28 cellular contexts compared by ENCODE assay signal in the genomic region with DNA sequence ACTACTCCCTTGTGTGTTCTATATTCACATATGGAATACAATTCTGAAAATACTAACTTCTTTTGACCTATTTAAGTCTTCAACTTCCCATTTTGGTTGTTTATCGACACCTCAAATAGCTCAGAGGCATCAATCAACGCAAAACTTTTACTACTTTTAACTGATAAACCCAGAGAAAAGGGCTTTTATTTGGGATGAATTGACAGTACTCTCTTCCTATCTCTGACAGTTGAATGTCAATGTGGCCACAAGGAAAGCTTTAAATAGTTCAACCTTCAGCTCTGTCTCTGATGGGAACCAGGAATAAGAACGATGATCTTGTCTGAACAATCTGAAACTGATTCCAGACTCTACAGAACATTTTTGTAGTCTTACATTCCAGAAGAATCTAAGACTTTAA. TPM values are rescaled to one million over a fixed set of nuclear protein-coding genes. Genes with fewer than 3 reads are reported as not detected.
DNase-seq lines count a peak whose midpoint lies in the region; ATAC-seq and TF ChIP-seq lines count a peak whose summit lies in the region.
"Had no signal": no experiment of that assay in that cellular context is flagged by ENCODE, and none has a peak within 500 bp of the region (broad histone marks: within the 10 kb centered on the region; RNA-seq: fewer than 3 reads in every experiment).

No MANE protein-coding gene starts in this region.

- in situ Hi-C loops in SK-MEL-5 (cut with HindIII; ENCODE audit: low pct_unique_long_range_greater_than_20kb, low sequenced_read_pairs): no loop called here

- intact Hi-C loops in Right ventricle myocardium inferior (cut with DNase I) (no loop called here), head of caudate nucleus (cut with DNase I) (no loop called here)

- H3K4me3 Mint-ChIP-seq in type B pancreatic cell: no peak overlapping the region
- H3K4me3 Mint-ChIP-seq: activated CD4-positive, alpha-beta memory T cell treated with anti-CD3 and anti-CD28 coated beads, Interleukin-2, amount 10 ng/mL, durations not matched to agents 7 days and 5 days; activated T-helper 1 cell treated with anti-CD3 and anti-CD28 coated beads, Interleukin-12 subunit alpha, Interleukin-12 subunit beta, Interleukin-2, Interleukin-4 antibody, amounts not matched to agents 30 ng/mL and 10 ng/mL and 1 ng/mL, durations not matched to agents 14 hours and 24 hours and 36 hours; CD8-positive, alpha-beta memory T cell; stimulated activated naive CD8-positive, alpha-beta T cell treated with anti-CD3 and anti-CD28 coated beads, Interleukin-15, amount 100 ng/mL, for 72 hours; T-helper 1 cell treated with Interleukin-12 subunit alpha and Interleukin-12 subunit beta and Interleukin-4 antibody, amounts not matched to agents 30 μg/mL and 1 μg/mL, for 36 hours had no signal

- no peaks in the 10 kb centered on the region for H3K9me3 Mint-ChIP-seq in type B pancreatic cell
- H3K9me3 Mint-ChIP-seq: activated T-helper 1 cell treated with anti-CD3 and anti-CD28 coated beads, Interleukin-12 subunit alpha, Interleukin-12 subunit beta, Interleukin-2, Interleukin-4 antibody, amounts not matched to agents 30 ng/mL and 10 ng/mL and 1 ng/mL, durations not matched to agents 14 hours and 24 hours and 36 hours; CD8-positive, alpha-beta memory T cell; stimulated activated naive CD8-positive, alpha-beta T cell treated with anti-CD3 and anti-CD28 coated beads, Interleukin-15, amount 100 ng/mL, for 72 hours; T-helper 1 cell treated with Interleukin-12 subunit alpha and Interleukin-12 subunit beta and Interleukin-4 antibody, amounts not matched to agents 30 μg/mL and 1 μg/mL, for 36 hours had no signal

- H3K4me3 ChIP-seq in cardiac muscle cell (no peak overlapping the region), mesodermal cell (ENCODE audit: extremely low read depth, insufficient read depth, low read length, poor library complexity, severe bottlenecking) (no peak overlapping the region)
- H3K4me3 ChIP-seq: esophagus squamous epithelium, lower lobe of right lung, right atrium auricular region, thoracic aorta had no signal

- H3K27me3 ChIP-seq in cardiac muscle cell: no peaks in the 10 kb centered on the region
- H3K27me3 ChIP-seq: esophagus squamous epithelium, foreskin keratinocyte, right atrium auricular region had no signal

- H3K4me1 Mint-ChIP-seq in type B pancreatic cell (ENCODE audit: unreplicated experiment): peaks cover 34% of the 10 kb centered on the region
- H3K4me1 Mint-ChIP-seq: activated CD4-positive, alpha-beta memory T cell treated with anti-CD3 and anti-CD28 coated beads, Interleukin-2, amount 10 ng/mL, durations not matched to agents 7 days and 5 days; CD8-positive, alpha-beta memory T cell; stimulated activated naive CD8-positive, alpha-beta T cell treated with anti-CD3 and anti-CD28 coated beads, Interleukin-15, amount 100 ng/mL, for 72 hours had no signal

- no peak for ATAC-seq in Right ventricle myocardium inferior
- ATAC-seq: foreskin keratinocyte; lower lobe of right lung; SK-N-SH treated with all-trans-retinoic acid at 6 μM for 48 hours; stimulated activated naive CD8-positive, alpha-beta T cell treated with anti-CD3 and anti-CD28 coated beads, Interleukin-15, amount 100 ng/mL, for 72 hours had no signal

- WGBS in mesodermal cell (ENCODE audit: insufficient coverage in 2 of 2), 2 experiments: 85 to 100% methylated on average over 1 of the region's 3 CpGs

- H3K27ac ChIP-seq in cardiac muscle cell (peak overlapping the region; percentile 76), mesodermal cell (ENCODE audit: low read depth, low read length, severe bottlenecking) (peak overlapping the region; percentile 30)
- H3K27ac ChIP-seq: foreskin keratinocyte, lower lobe of right lung, right atrium auricular region, thoracic aorta had no signal

- no peak for DNase-seq in cardiac muscle cell (ENCODE audit: low read depth in 1 of 2, low spot score in 1 of 2)
- DNase-seq in Right ventricle myocardium inferior (ENCODE audit: missing footprints): no peak
- DNase-seq in SK-MEL-5 (ENCODE audit: low read depth, low spot score): peak; percentile 77
- DNase-seq in type B pancreatic cell (ENCODE audit: extremely low spot score, unreplicated experiment): no peak
- DNase-seq in head of caudate nucleus: no peak
- no peak for DNase-seq in NOMO-1 (lab: John Stamatoyannopoulos, UW; ENCODE audit: unreplicated experiment in 2 of 2)
- DNase-seq in RKO (ENCODE audit: low spot score): no peak
- DNase-seq: activated CD4-positive, alpha-beta memory T cell treated with anti-CD3 and anti-CD28 coated beads, Interleukin-2, amount 10 ng/mL, durations not matched to agents 7 days and 5 days; activated CD4-positive, alpha-beta T cell treated with anti-CD3 and anti-CD28 coated beads for 1 hour; activated CD8-positive, alpha-beta memory T cell treated with anti-CD3 and anti-CD28 coated beads, Interleukin-2, amount 50 U/mL, for 48 hours; activated naive CD4-positive, alpha-beta T cell treated with Interleukin-2 at 50 U/mL for 16 hours; CD8-positive, alpha-beta memory T cell; DMS 273 treated with DMSO at 0.1 percent for 48 hours; esophagus squamous epithelium; foreskin keratinocyte; lower lobe of right lung; NCI-H1694 treated with DMSO at 0.1 percent for 48 hours; NCI-H446 treated with DMSO at 0.1 percent for 48 hours; NCI-H774; posterior cingulate gyrus; stimulated activated CD4-positive, alpha-beta T cell treated with anti-CD3 and anti-CD28 coated beads, Interleukin-1b, Interleukin-23, amount 100 ng/mL, for 48 hours; stimulated activated naive CD8-positive, alpha-beta T cell treated with anti-CD3 and anti-CD28 coated beads, Interleukin-15, amount 100 ng/mL, for 72 hours had no signal

- H3K4me1 ChIP-seq in cardiac muscle cell (ENCODE audit: low read depth) (peaks cover 24% of the 10 kb centered on the region), mesodermal cell (ENCODE audit: control insufficient read depth, insufficient read depth, low read length, poor library complexity, severe bottlenecking) (peaks cover 11% of the 10 kb centered on the region)
- H3K4me1 ChIP-seq: foreskin keratinocyte had no signal

- no peaks in the 10 kb centered on the region for H3K27me3 Mint-ChIP-seq in type B pancreatic cell
- H3K27me3 Mint-ChIP-seq: stimulated activated naive CD8-positive, alpha-beta T cell treated with anti-CD3 and anti-CD28 coated beads, Interleukin-15, amount 100 ng/mL, for 72 hours had no signal

- H3K36me3 ChIP-seq in cardiac muscle cell: no peaks in the 10 kb centered on the region
- H3K36me3 ChIP-seq in mesodermal cell (ENCODE audit: control insufficient read depth, insufficient read depth, low read length): no peaks in the 10 kb centered on the region
- H3K36me3 ChIP-seq: esophagus squamous epithelium, lower lobe of right lung, right atrium auricular region, thoracic aorta had no signal

- H3K9me3 ChIP-seq in cardiac muscle cell (ENCODE audit: low read depth) (no peaks in the 10 kb centered on the region), mesodermal cell (ENCODE audit: control insufficient read depth, low read length) (no peaks in the 10 kb centered on the region)
- H3K9me3 ChIP-seq: esophagus squamous epithelium, lower lobe of right lung, right atrium auricular region, thoracic aorta had no signal

- H3K27ac Mint-ChIP-seq in type B pancreatic cell: peak overlapping the region; percentile 91
- H3K27ac Mint-ChIP-seq: activated CD4-positive, alpha-beta memory T cell treated with anti-CD3 and anti-CD28 coated beads, Interleukin-2, amount 10 ng/mL, durations not matched to agents 7 days and 5 days; activated T-helper 1 cell treated with anti-CD3 and anti-CD28 coated beads, Interleukin-12 subunit alpha, Interleukin-12 subunit beta, Interleukin-2, Interleukin-4 antibody, amounts not matched to agents 30 ng/mL and 10 ng/mL and 1 ng/mL, durations not matched to agents 14 hours and 24 hours and 36 hours; CD8-positive, alpha-beta memory T cell; stimulated activated naive CD8-positive, alpha-beta T cell treated with anti-CD3 and anti-CD28 coated beads, Interleukin-15, amount 100 ng/mL, for 72 hours; T-helper 1 cell treated with Interleukin-12 subunit alpha and Interleukin-12 subunit beta and Interleukin-4 antibody, amounts not matched to agents 30 μg/mL and 1 μg/mL, for 36 hours had no signal

- no peak for TF ChIP-seq CTCF in cardiac muscle cell (IDR thresholded peaks at IDR 0.05; ENCODE audit: low read depth, low read length)
- no peak for TF ChIP-seq CTCF in type B pancreatic cell (conservative IDR thresholded peaks at IDR 0.05)

- no peaks in the 10 kb centered on the region for H3K36me3 Mint-ChIP-seq in type B pancreatic cell
- H3K36me3 Mint-ChIP-seq: CD8-positive, alpha-beta memory T cell had no signal

RNA-seq across cellular contexts. Expression of a gene that starts 53.9 kb away (rescaled TPM):
- total RNA-seq in cardiac muscle cell (18.4 and 24.0 TPM in 2 replicates), Right ventricle myocardium inferior (6.3 TPM), type B pancreatic cell (ENCODE audit: low replicate concordance) (40.9 and 48.4 TPM in 2 replicates)
- 11.2 and 14.5 TPM in 2 replicates for polyA plus RNA-seq in cardiac muscle cell
- 57.1 and 61.8 TPM in 2 replicates for total RNA-seq in SK-MEL-5 (2014; rRNA removed; shearing (Covaris generic))
- 21.0 and 31.5 TPM in 2 replicates for polyA plus RNA-seq in SK-MEL-5 (2015; cell fraction: cytosol; rRNA removed)
- polyA plus RNA-seq in SK-MEL-5 (2015; cell fraction: nucleus; rRNA removed): 80.6 and 81.3 TPM in 2 replicates
- polyA plus RNA-seq in mesodermal cell (2013, experiment 1 of 2): 51.2 TPM
- polyA plus RNA-seq in mesodermal cell (2013, experiment 2 of 2): 50.0 TPM
